ENCODE assay signal across 20 cellular contexts in genomic region chr4:1772869-1773538, GRCh38. TPM values are rescaled to one million over a fixed set of nuclear protein-coding genes. Genes with fewer than 3 reads are reported as not detected.
DNase-seq lines count a peak whose midpoint lies in the region; ATAC-seq and TF ChIP-seq lines count a peak whose summit lies in the region.
"Had no signal": no experiment of that assay in that cellular context is flagged by ENCODE, and none has a peak within 500 bp of the region (broad histone marks: within the 10 kb centered on the region; RNA-seq: fewer than 3 reads in every experiment).

No MANE protein-coding gene starts in this region.

- DNase-seq in NCI-H1436 (lab: John Stamatoyannopoulos, UW) (peak; percentile 45), NCI-H1436 treated with DMSO at 0.1 percent for 48 hours (lab: John Stamatoyannopoulos, UW) (no peak), NCI-H524 treated with DMSO at 0.1 percent for 48 hours (lab: John Stamatoyannopoulos, UW) (peak; percentile 87), cerebellum (ENCODE audit: low spot score) (peak; percentile 31), ureter (ENCODE audit: low spot score) (peak; percentile 72), type B pancreatic cell (ENCODE audit: extremely low spot score, unreplicated experiment) (no peak)
- no peak for DNase-seq in stimulated activated naive CD4-positive, alpha-beta T cell (lab: John Stamatoyannopoulos, UW)
- DNase-seq: activated CD4-positive, alpha-beta T cell treated with anti-CD3 and anti-CD28 coated beads, Interleukin-2, amount 10 ng/mL, durations not matched to agents 7 days and 5 days; DMS79; endodermal cell; kidney; mesenchymal stem cell; NCI-H187; NK-92 treated with Interleukin-12 subunit alpha and Interleukin-12 subunit beta, amount 100 ng/mL, for 24 hours; stimulated activated CD4-positive, alpha-beta T cell treated with anti-CD3 and anti-CD28 coated beads, Interleukin-4, amount 100 ng/mL, for 1 hour; T-cell had no signal

- TF ChIP-seq CTCF in type B pancreatic cell (conservative IDR thresholded peaks at IDR 0.05) = no peak

- H3K36me3 Mint-ChIP-seq in type B pancreatic cell = no peaks in the 10 kb centered on the region
- H3K36me3 Mint-ChIP-seq: CD14-positive monocyte; natural killer cell treated with Interleukin-12 subunit alpha and Interleukin-12 subunit beta and Interleukin-15 and Interleukin-18, amount 100 ng/mL, for 72 hours; T-cell had no signal

- no peaks in the 10 kb centered on the region for H3K9me3 Mint-ChIP-seq in type B pancreatic cell
- H3K9me3 Mint-ChIP-seq: activated CD4-positive, alpha-beta T cell treated with anti-CD3 and anti-CD28 coated beads, Interleukin-2, amount 10 ng/mL, durations not matched to agents 7 days and 5 days; endodermal cell; natural killer cell treated with Interleukin-12 subunit alpha and Interleukin-12 subunit beta and Interleukin-15 and Interleukin-18, amount 100 ng/mL, for 72 hours; T-cell had no signal

- no peaks in the 10 kb centered on the region for H3K27me3 Mint-ChIP-seq in type B pancreatic cell
- H3K27me3 Mint-ChIP-seq: progenitor cell of endocrine pancreas had no signal

- H3K4me3 Mint-ChIP-seq in type B pancreatic cell = no peak overlapping the region
- H3K4me3 Mint-ChIP-seq: activated CD4-positive, alpha-beta T cell treated with anti-CD3 and anti-CD28 coated beads, Interleukin-2, amount 10 ng/mL, durations not matched to agents 7 days and 5 days; CD14-positive monocyte; endodermal cell; natural killer cell treated with Interleukin-12 subunit alpha and Interleukin-12 subunit beta and Interleukin-15 and Interleukin-18, amount 100 ng/mL, for 72 hours; T-cell had no signal

- peaks cover 4% of the 10 kb centered on the region for H3K4me1 Mint-ChIP-seq in type B pancreatic cell (ENCODE audit: unreplicated experiment)
- H3K4me1 Mint-ChIP-seq: CD14-positive monocyte had no signal

- no peak for ATAC-seq in HG03432 (IDR thresholded peaks at IDR 0.05; ENCODE audit: unreplicated experiment)
- ATAC-seq: natural killer cell treated with Interleukin-12 subunit alpha and Interleukin-12 subunit beta and Interleukin-15 and Interleukin-18, amount 100 ng/mL, for 72 hours; T-cell had no signal

- no peak overlapping the region for H3K27ac Mint-ChIP-seq in type B pancreatic cell
- H3K27ac Mint-ChIP-seq: activated CD4-positive, alpha-beta T cell treated with anti-CD3 and anti-CD28 coated beads, Interleukin-2, amount 10 ng/mL, durations not matched to agents 7 days and 5 days; CD14-positive monocyte; endodermal cell; natural killer cell treated with Interleukin-12 subunit alpha and Interleukin-12 subunit beta and Interleukin-15 and Interleukin-18, amount 100 ng/mL, for 72 hours; progenitor cell of endocrine pancreas; T-cell had no signal

RNA-seq across cellular contexts. Expression of gene FGFR3, which starts 20.1 kb away (rescaled TPM):
- total RNA-seq in cerebellum = 6.5 TPM
- 121 TPM for total RNA-seq in ureter
- 44.3 and 63.9 TPM in 2 replicates for total RNA-seq in type B pancreatic cell (ENCODE audit: low replicate concordance)
- total RNA-seq: natural killer cell treated with Interleukin-12 subunit alpha and Interleukin-12 subunit beta and Interleukin-15 and Interleukin-18, amount 100 ng/mL, for 72 hours had no signal

RNA-seq across cellular contexts. Expression of gene TACC3, which starts 51.7 kb away (rescaled TPM):
- total RNA-seq in cerebellum (8.7 TPM), ureter (8.3 TPM), type B pancreatic cell (ENCODE audit: low replicate concordance) (35.9 and 91.4 TPM in 2 replicates)

RNA-seq across cellular contexts. Expression of gene TMEM129, which starts 51.9 kb away (rescaled TPM):
- total RNA-seq in cerebellum (13.5 TPM), ureter (38.4 TPM), type B pancreatic cell (ENCODE audit: low replicate concordance) (38.5 and 41.0 TPM in 2 replicates)

Comparison
In these comparisons a context has a peak if more than half of its experiments do, and no peak if none do; other contexts are left out.
1. DNase-seq: peak in NCI-H1436 (single experiment), NCI-H524 treated with DMSO at 0.1 percent for 48 hours (single experiment), cerebellum (single experiment) and ureter (single experiment); none in NCI-H1436 treated with DMSO at 0.1 percent for 48 hours (single experiment), stimulated activated naive CD4-positive, alpha-beta T cell (0 of 6) and type B pancreatic cell (single experiment).